ENCODE assay signal across 21 cellular contexts in genomic region chr5:155746340-155747038, GRCh38.
"Had no signal": no experiment of that assay in that cellular context is flagged by ENCODE, and none has a peak within 500 bp of the region (broad histone marks: within the 10 kb centered on the region; RNA-seq: fewer than 3 reads in every experiment).

No MANE protein-coding gene starts in this region.

- H3K9me3 Mint-ChIP-seq: activated B cell treated with CpG ODN at 0.5 μM for 24 hours; activated naive CD8-positive, alpha-beta T cell treated with anti-CD3 and anti-CD28 coated beads for 36 hours had no signal

- H3K4me3 Mint-ChIP-seq: activated B cell treated with CpG ODN at 0.5 μM for 24 hours; activated CD4-positive, alpha-beta T cell treated with anti-CD3 and anti-CD28 coated beads for 36 hours; activated naive CD8-positive, alpha-beta T cell treated with anti-CD3 and anti-CD28 coated beads for 36 hours; naive thymus-derived CD4-positive, alpha-beta T cell; neural crest cell had no signal

- DNase-seq: activated B cell treated with CpG ODN at 0.5 μM for 24 hours; activated CD4-positive, alpha-beta T cell treated with anti-CD3 and anti-CD28 coated beads for 36 hours; activated CD4-positive, alpha-beta T cell treated with anti-CD3 and anti-CD28 coated beads, Interleukin-2, amount 50 U/mL, for 48 hours; activated naive CD4-positive, alpha-beta T cell treated with Interleukin-2 at 50 U/mL for 16 hours; activated naive CD8-positive, alpha-beta T cell treated with anti-CD3 and anti-CD28 coated beads for 36 hours; activated T-cell treated with anti-CD3 and anti-CD28 coated beads, Interleukin-2, amount 50 U/mL, for 48 hours; colonic mucosa; dorsolateral prefrontal cortex; kidney; lower lobe of right lung; naive thymus-derived CD4-positive, alpha-beta T cell; occipital lobe; retina; spleen; stimulated activated CD4-positive, alpha-beta T cell treated with anti-CD3 and anti-CD28 coated beads, Interleukin-4, amount 100 ng/mL, for 24 hours; stimulated activated naive CD8-positive, alpha-beta T cell treated with anti-CD3 and anti-CD28 coated beads, Interleukin-15, Interleukin-2, amounts not matched to agents 100 U/mL and 50 U/mL, for 24 hours; T-helper 1 cell; upper lobe of right lung had no signal

- H3K27me3 ChIP-seq: breast epithelium, colonic mucosa, dorsolateral prefrontal cortex, spleen, upper lobe of right lung had no signal

- H3K36me3 ChIP-seq: breast epithelium, colonic mucosa, lower lobe of right lung, spleen, upper lobe of right lung had no signal

- H3K36me3 Mint-ChIP-seq: activated naive CD8-positive, alpha-beta T cell treated with anti-CD3 and anti-CD28 coated beads for 36 hours; naive thymus-derived CD4-positive, alpha-beta T cell had no signal

- H3K27ac Mint-ChIP-seq: activated B cell treated with CpG ODN at 0.5 μM for 24 hours; activated CD4-positive, alpha-beta T cell treated with anti-CD3 and anti-CD28 coated beads for 36 hours; activated naive CD8-positive, alpha-beta T cell treated with anti-CD3 and anti-CD28 coated beads for 36 hours; naive thymus-derived CD4-positive, alpha-beta T cell had no signal

- H3K27ac ChIP-seq: breast epithelium, colonic mucosa, dorsolateral prefrontal cortex, lower lobe of right lung, spleen, upper lobe of right lung had no signal

- H3K27me3 Mint-ChIP-seq: activated B cell treated with CpG ODN at 0.5 μM for 24 hours; activated naive CD8-positive, alpha-beta T cell treated with anti-CD3 and anti-CD28 coated beads for 36 hours had no signal

- H3K4me1 Mint-ChIP-seq: activated B cell treated with CpG ODN at 0.5 μM for 24 hours; activated CD4-positive, alpha-beta T cell treated with anti-CD3 and anti-CD28 coated beads for 36 hours; activated naive CD8-positive, alpha-beta T cell treated with anti-CD3 and anti-CD28 coated beads for 36 hours; naive thymus-derived CD4-positive, alpha-beta T cell; neural crest cell had no signal

- H3K4me3 ChIP-seq: breast epithelium, colonic mucosa, dorsolateral prefrontal cortex, lower lobe of right lung, spleen, upper lobe of right lung had no signal

- H3K4me1 ChIP-seq: breast epithelium, colonic mucosa, lower lobe of right lung, spleen, upper lobe of right lung had no signal

- FAIRE-seq: kidney, TTC549 had no signal

- ATAC-seq: activated CD4-positive, alpha-beta T cell treated with anti-CD3 and anti-CD28 coated beads for 36 hours; lower lobe of right lung; naive thymus-derived CD4-positive, alpha-beta T cell; stimulated activated naive CD8-positive, alpha-beta T cell treated with anti-CD3 and anti-CD28 coated beads, Interleukin-15, Interleukin-2, amounts not matched to agents 100 U/mL and 50 U/mL, for 24 hours; upper lobe of right lung had no signal

- H3K9me3 ChIP-seq: breast epithelium, colonic mucosa, lower lobe of right lung, spleen, upper lobe of right lung had no signal
